ENCODE assay signal across 8 cellular contexts in the genomic region with DNA sequence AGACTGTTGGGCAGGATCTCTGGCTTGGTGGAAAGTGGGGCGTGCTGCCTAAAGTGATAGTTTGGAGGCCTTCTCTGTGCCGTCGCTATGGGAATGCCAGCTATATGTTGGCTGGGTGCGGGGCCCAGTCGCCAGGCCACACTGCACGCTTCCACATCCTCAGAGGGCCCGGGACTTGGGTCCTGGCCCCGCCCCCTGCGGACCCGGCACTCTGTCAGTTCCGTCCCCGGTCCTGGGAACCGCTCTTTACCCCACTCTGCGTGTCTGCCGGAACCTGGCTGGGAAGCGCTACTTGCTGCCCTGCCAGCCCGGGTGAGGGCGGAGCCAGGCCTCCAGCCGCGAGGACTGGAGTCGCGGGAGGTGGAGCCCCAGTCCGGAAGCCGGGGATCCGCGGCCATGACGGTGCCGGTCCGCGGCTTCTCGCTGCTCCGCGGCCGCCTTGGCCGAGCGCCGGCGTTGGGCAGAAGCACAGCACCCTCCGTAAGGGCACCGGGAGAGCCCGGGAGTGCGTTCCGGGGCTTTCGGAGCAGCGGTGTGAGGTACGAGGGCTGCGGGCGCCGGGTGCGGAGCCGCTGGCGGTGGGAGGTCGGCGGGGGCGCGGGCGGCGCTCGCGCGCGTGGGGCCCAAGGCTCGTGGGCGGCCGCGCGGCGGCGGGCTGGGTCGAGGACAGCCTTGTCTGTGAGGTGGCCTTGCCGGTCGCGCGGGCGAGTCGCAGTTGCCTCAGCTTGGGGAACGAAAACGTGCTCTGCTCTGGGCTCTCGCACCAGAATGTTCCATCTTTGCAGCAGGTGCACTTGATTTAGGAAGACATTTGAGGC. TPM values are rescaled to one million over a fixed set of nuclear protein-coding genes. Genes with fewer than 3 reads are reported as not detected.
DNase-seq lines count a peak whose midpoint lies in the region; ATAC-seq and TF ChIP-seq lines count a peak whose summit lies in the region.

A gene (plus strand): TSS at position 376 of the 818 bp plus-strand sequence. CDS start 21 bp downstream, at position 397.

- H3K27ac Mint-ChIP-seq in Caco-2 (ENCODE audit: unreplicated experiment) = peak within 1 kb of the TSS; percentile 91
- H3K27ac Mint-ChIP-seq in activated CD8-positive, alpha-beta memory T cell treated with anti-CD3 and anti-CD28 coated beads, Interleukin-2, amount 10 ng/mL, durations not matched to agents 7 days and 5 days = peak within 1 kb of the TSS; percentile 85

- H3K9me3 Mint-ChIP-seq in Caco-2 (ENCODE audit: unreplicated experiment) = no peaks in the 10 kb centered on the region
- no peaks in the 10 kb centered on the region for H3K9me3 Mint-ChIP-seq in activated CD8-positive, alpha-beta memory T cell treated with anti-CD3 and anti-CD28 coated beads, Interleukin-2, amount 10 ng/mL, durations not matched to agents 7 days and 5 days (ENCODE audit: low read depth)

- H3K9me3 ChIP-seq in Caco-2 (no peaks in the 10 kb centered on the region), endocrine pancreas (ENCODE audit: control insufficient read depth, low read length) (no peaks in the 10 kb centered on the region)

- H2BK5ac ChIP-seq in mesendoderm (ENCODE audit: low read length) = peak within 1 kb of the TSS; percentile 84

- H3K27me3 ChIP-seq in Caco-2 (replicated peaks; ENCODE audit: control insufficient read depth, insufficient read depth, low read length) = no peaks in the 10 kb centered on the region
- no peaks in the 10 kb centered on the region for H3K27me3 ChIP-seq in endocrine pancreas (ENCODE audit: control insufficient read depth, insufficient read depth, low read length)
- H3K27me3 ChIP-seq in mesendoderm (ENCODE audit: insufficient read depth, low read length, poor library complexity) = no peaks in the 10 kb centered on the region

- WGBS in mesendoderm (ENCODE audit: extremely low coverage, insufficient coverage, low lambda C conversion rate) = no CpG with 5 or more reads among the region's 79 CpGs

- H3K4me3 ChIP-seq in Caco-2 (ENCODE audit: low read depth, low read length) (peak within 1 kb of the TSS; percentile 92), endocrine pancreas (ENCODE audit: control insufficient read depth, insufficient read depth, low read length) (peak within 1 kb of the TSS; percentile 98), mesendoderm (ENCODE audit: low read length) (peak within 1 kb of the TSS; percentile 78)

- peaks cover 13% of the 10 kb centered on the region for H3K36me3 Mint-ChIP-seq in Caco-2 (ENCODE audit: insufficient read depth, unreplicated experiment)
- peaks cover 12% of the 10 kb centered on the region for H3K36me3 Mint-ChIP-seq in activated CD8-positive, alpha-beta memory T cell treated with anti-CD3 and anti-CD28 coated beads, Interleukin-2, amount 10 ng/mL, durations not matched to agents 7 days and 5 days

- H3K23ac ChIP-seq in mesendoderm (ENCODE audit: low read length) = peak within 1 kb of the TSS; percentile 59

- peak within 1 kb of the TSS; percentile 92 for H4K5ac ChIP-seq in mesendoderm (ENCODE audit: low read length)

- peak within 1 kb of the TSS; percentile 99 for H4K8ac ChIP-seq in mesendoderm (ENCODE audit: low read depth, low read length)

- BruUV-seq in Caco-2 (replicated peaks; lab: Mats Ljungman, UMichigan) = no TSS peak

- POLR2A ChIA-PET in Caco-2 (lab: Charles Lee) = interaction anchor here (1.6 kb wide), 1 partner anchor 9 kb away, joined by 3 read pairs; no protein-coding TSS in a partner anchor

- H2AK5ac ChIP-seq in mesendoderm (ENCODE audit: low read length) = no peak within 1 kb of the TSS

- no peak for TF ChIP-seq CTCF in Caco-2 (IDR thresholded peaks at IDR 0.05; ENCODE audit: insufficient read depth in 1 of 2, low read depth in 1 of 2, low read length in 1 of 2, severe bottlenecking in 1 of 2, unreplicated experiment in 1 of 2)

- peak within 1 kb of the TSS; percentile 75 for H2BK120ac ChIP-seq in mesendoderm (ENCODE audit: low read depth, low read length)

- no peaks in the 10 kb centered on the region for H3K27me3 Mint-ChIP-seq in Caco-2 (ENCODE audit: insufficient read depth, unreplicated experiment)
- H3K27me3 Mint-ChIP-seq in activated CD8-positive, alpha-beta memory T cell treated with anti-CD3 and anti-CD28 coated beads, Interleukin-2, amount 10 ng/mL, durations not matched to agents 7 days and 5 days = peaks cover 26% of the 10 kb centered on the region

- H3K79me1 ChIP-seq in mesendoderm (ENCODE audit: low read length) = peaks cover 3% of the 10 kb centered on the region

- no peak within 1 kb of the TSS for H2BK15ac ChIP-seq in mesendoderm (replicated peaks; ENCODE audit: low read depth)

- peak within 1 kb of the TSS; percentile 97 for H3K18ac ChIP-seq in mesendoderm (ENCODE audit: low read length)

- H3K9ac ChIP-seq in endocrine pancreas (ENCODE audit: control insufficient read depth, insufficient read depth, low read length) = peak within 1 kb of the TSS; percentile 77
- peak within 1 kb of the TSS; percentile 90 for H3K9ac ChIP-seq in mesendoderm (ENCODE audit: low read length)

- CTCF ChIA-PET in Caco-2 (lab: Charles Lee) = no interaction called here
- CTCF ChIA-PET in activated CD8-positive, alpha-beta memory T cell treated with anti-CD3 and anti-CD28 coated beads, Interleukin-2, amount 10 ng/mL, durations not matched to agents 7 days and 5 days (lab: Charles Lee) = interaction anchor here (0.8 kb wide), 1 partner anchor 23 kb away, joined by 4 read pairs; no protein-coding TSS in a partner anchor

- peak; percentile 98 for ATAC-seq in GM21360 (IDR thresholded peaks at IDR 0.05; ENCODE audit: unreplicated experiment)
- ATAC-seq in activated CD8-positive, alpha-beta memory T cell treated with anti-CD3 and anti-CD28 coated beads, Interleukin-2, amount 10 ng/mL, durations not matched to agents 7 days and 5 days = peak; percentile 99

- peak within 1 kb of the TSS; percentile 94 for H3K4ac ChIP-seq in mesendoderm (ENCODE audit: low read depth, low read length)

- H3K36me3 ChIP-seq in Caco-2 (ENCODE audit: control insufficient read depth, insufficient read depth, low read length) = no peaks in the 10 kb centered on the region; the same call in 1 of the 2 replicates
- H3K36me3 ChIP-seq in endocrine pancreas (ENCODE audit: control insufficient read depth, insufficient read depth, low read length) = no peaks in the 10 kb centered on the region
- H3K36me3 ChIP-seq in mesendoderm (ENCODE audit: control insufficient read depth, insufficient read depth, low read length) = no peaks in the 10 kb centered on the region

- peak within 1 kb of the TSS; percentile 94 for H3K56ac ChIP-seq in mesendoderm (ENCODE audit: low read length)

- H3K4me2 ChIP-seq in mesendoderm (ENCODE audit: low read length) = peak within 1 kb of the TSS; percentile 84

- intact Hi-C loops in Caco-2 (cut with micrococcal nuclease; ENCODE audit: unreplicated experiment) = no loop called here

- H3K4me1 ChIP-seq in Caco-2 = no peaks in the 10 kb centered on the region
- peaks cover 14% of the 10 kb centered on the region for H3K4me1 ChIP-seq in endocrine pancreas (ENCODE audit: control insufficient read depth, insufficient read depth, low read length)
- H3K4me1 ChIP-seq in mesendoderm (ENCODE audit: control insufficient read depth, low read depth, low read length) = peaks cover 4% of the 10 kb centered on the region

- peaks cover 15% of the 10 kb centered on the region for H3K79me2 ChIP-seq in mesendoderm (ENCODE audit: control insufficient read depth, insufficient read depth, low read length)

- H3K27ac ChIP-seq in mesendoderm (ENCODE audit: low read depth, low read length) = peak within 1 kb of the TSS; percentile 82

- DNase-seq in Caco-2 = peak; percentile 95
- peak; percentile 98 for DNase-seq in HT-29 (ENCODE audit: low spot score)
- peak; percentile 78 for DNase-seq in NOMO-1 treated with DMSO at 0.1 percent for 48 hours (lab: John Stamatoyannopoulos, UW; ENCODE audit: unreplicated experiment)
- peak; percentile 88 for DNase-seq in activated CD8-positive, alpha-beta memory T cell treated with anti-CD3 and anti-CD28 coated beads, Interleukin-2, amount 10 ng/mL, durations not matched to agents 7 days and 5 days
- peak; percentile 97 for DNase-seq in mesendoderm
- peak; percentile 77 for DNase-seq in stimulated activated CD8-positive, alpha-beta memory T cell treated with anti-CD3 and anti-CD28 coated beads, Interleukin-12 subunit alpha, Interleukin-12 subunit beta, amount 100 ng/mL, for 4 hours (ENCODE audit: low read depth)

- H3K4me1 Mint-ChIP-seq in Caco-2 (ENCODE audit: low read depth, unreplicated experiment) = peaks cover 8% of the 10 kb centered on the region
- H3K4me1 Mint-ChIP-seq in activated CD8-positive, alpha-beta memory T cell treated with anti-CD3 and anti-CD28 coated beads, Interleukin-2, amount 10 ng/mL, durations not matched to agents 7 days and 5 days = peaks cover 20% of the 10 kb centered on the region

- H3K4me3 Mint-ChIP-seq in Caco-2 (ENCODE audit: unreplicated experiment) = peak within 1 kb of the TSS; percentile 91
- peak within 1 kb of the TSS; percentile 88 for H3K4me3 Mint-ChIP-seq in activated CD8-positive, alpha-beta memory T cell treated with anti-CD3 and anti-CD28 coated beads, Interleukin-2, amount 10 ng/mL, durations not matched to agents 7 days and 5 days

RNA-seq across cellular contexts. Expression of the gene that starts here (rescaled TPM):
- total RNA-seq in Caco-2 (2022) = 11.0 and 11.6 TPM in 2 replicates
- total RNA-seq in HT-29 (2014; rRNA removed; shearing (Covaris generic)) = 18.4 and 32.9 TPM in 2 replicates
- 1 to 10 TPM; 6.5 to 6.8 TPM for total RNA-seq in activated CD8-positive, alpha-beta memory T cell treated with anti-CD3 and anti-CD28 coated beads, Interleukin-2, amount 10 ng/mL, durations not matched to agents 7 days and 5 days
- polyA plus RNA-seq in mesendoderm (2013, experiment 1 of 2) = 9.4 TPM
- polyA plus RNA-seq in mesendoderm (2013, experiment 2 of 2) = 9.9 TPM

Comparison
In these comparisons a context has a peak if more than half of its experiments do, and no peak if none do; other contexts are left out.
1. Peak in every context shown above with its lines: DNase-seq, ATAC-seq, H3K4me3 ChIP-seq and H3K27ac ChIP-seq.